ENCODE assay signal across 3 cellular contexts in the genomic region with DNA sequence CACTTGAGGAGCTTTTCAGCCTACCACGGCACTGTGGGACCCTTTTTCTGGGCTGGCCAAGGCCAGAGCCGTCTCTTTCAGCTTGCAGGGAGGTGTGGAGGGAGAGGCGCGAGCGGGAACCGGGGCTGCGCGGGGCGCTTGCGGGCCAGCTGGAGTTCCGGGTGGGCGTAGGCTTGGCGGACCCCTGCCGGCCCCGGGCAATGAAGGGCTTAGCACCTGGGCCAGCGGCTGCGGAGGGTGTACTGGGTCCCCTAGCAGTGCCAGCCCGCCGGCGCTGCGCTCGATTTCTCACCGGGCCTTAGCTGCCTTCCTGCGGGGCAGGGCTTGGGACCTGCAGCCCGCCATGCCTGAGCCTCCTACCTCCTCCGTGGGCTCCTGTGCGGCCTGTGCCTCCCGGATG. TPM values are rescaled to one million over a fixed set of nuclear protein-coding genes. Genes with fewer than 3 reads are reported as not detected.
"Had no signal": no experiment of that assay in that cellular context is flagged by ENCODE, and none has a peak within 500 bp of the region (broad histone marks: within the 10 kb centered on the region; RNA-seq: fewer than 3 reads in every experiment).

No MANE protein-coding gene starts in this region.

RNA-seq across cellular contexts. Expression of a gene that starts 18.5 kb away (rescaled TPM):
- total RNA-seq: ascending aorta had no signal

RNA-seq across cellular contexts. Expression of a gene that starts 25.9 kb away (rescaled TPM):
- total RNA-seq: activated T-helper 1 cell treated with anti-CD3 and anti-CD28 coated beads, Interleukin-12 subunit alpha, Interleukin-12 subunit beta, Interleukin-2, Interleukin-4 antibody, amounts not matched to agents 30 ng/mL and 10 ng/mL and 1 ng/mL, durations not matched to agents 14 hours and 24 hours and 36 hours; activated T-helper 2 cell treated with anti-CD3 and anti-CD28 coated beads, Interferon-gamma antibody, Interleukin-2, Interleukin-4, amounts not matched to agents 10 μg/mL and 5 μg/mL and 100 μg/mL, durations not matched to agents 14 hours and 24 hours and 36 hours had no signal
